In the genomic region with DNA sequence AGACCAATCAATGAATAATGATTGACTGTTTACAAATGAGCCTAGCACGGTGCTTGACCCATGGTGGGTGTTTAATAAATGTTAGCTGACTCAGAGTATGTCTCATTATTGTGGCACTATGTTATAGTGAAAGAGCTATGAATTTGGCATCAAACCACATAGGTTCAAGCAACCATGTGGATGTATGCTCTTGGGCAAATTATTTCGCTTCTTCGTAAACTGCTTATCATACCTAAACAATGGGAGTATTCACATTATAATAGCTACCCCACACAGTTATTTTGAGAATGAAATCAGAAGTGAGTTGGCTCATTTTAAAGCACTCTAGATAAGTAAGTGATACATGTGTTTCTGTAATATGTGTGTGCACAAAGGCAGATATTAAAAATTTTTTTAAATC, we compare ENCODE assay signal across 3 cellular contexts.
"Had no signal": no experiment of that assay in that cellular context is flagged by ENCODE, and none has a peak within 500 bp of the region (broad histone marks: within the 10 kb centered on the region; RNA-seq: fewer than 3 reads in every experiment).

No MANE protein-coding gene starts in this region.

- ATAC-seq: GM12878 had no signal

- DNase-seq: GDM1, GF-D8 had no signal
